ENCODE assay signal across 8 cellular contexts in genomic region chr6:71248306-71248705, GRCh38. TPM values are rescaled to one million over a fixed set of nuclear protein-coding genes. Genes with fewer than 3 reads are reported as not detected.
A peak's percentile ranks its signal among the peaks of the same experiment; 100 is the strongest.
DNase-seq lines count a peak whose midpoint lies in the region; ATAC-seq, FAIRE-seq and TF ChIP-seq lines count a peak whose summit lies in the region.

No MANE protein-coding gene starts in this region.

- H3K14ac ChIP-seq in trophoblast cell (ENCODE audit: low read length) = no peak overlapping the region

- peak; percentile 77 for ATAC-seq in HG02642 (IDR thresholded peaks at IDR 0.05; ENCODE audit: poor library complexity, unreplicated experiment)

- H3K79me2 ChIP-seq in trophoblast cell (ENCODE audit: control insufficient read depth, insufficient read depth, low read length, poor library complexity) = no peaks in the 10 kb centered on the region

- no peak overlapping the region for H2AK5ac ChIP-seq in trophoblast cell (ENCODE audit: low read length)

- no peak overlapping the region for H4K8ac ChIP-seq in trophoblast cell (ENCODE audit: low read depth, low read length)

- in situ Hi-C loops in GM13977 (cut with MboI; ENCODE audit: low pct_unique_long_range_greater_than_20kb, low sequenced_read_pairs, unreplicated experiment) = no loop called here

- no peak overlapping the region for H3K18ac ChIP-seq in trophoblast cell (ENCODE audit: low read length)

- no peak overlapping the region for H4K12ac ChIP-seq in trophoblast cell (ENCODE audit: low read depth, low read length)

- H3K4me2 ChIP-seq in trophoblast cell (ENCODE audit: low read length) = peak overlapping the region; percentile 18

- DNase-seq in GM12892 (ENCODE audit: insufficient read length) (no peak), NCI-H226 (peak; percentile 84), epithelial cell of prostate (ENCODE audit: low read depth, low spot score) (no peak), trophoblast cell (peak; percentile 4 to 48), GM13977 (ENCODE audit: low spot score) (no peak), NCI-H2029 treated with DMSO at 0.1 percent for 48 hours (lab: John Stamatoyannopoulos, UW) (no peak)
- no peak for DNase-seq in activated effector memory CD4-positive, alpha-beta T cell treated with Interleukin-2 at 50 U/mL for 16 hours

- peaks cover 3% of the 10 kb centered on the region for H3K9me3 ChIP-seq in trophoblast cell (ENCODE audit: insufficient read depth, low read depth, low read length)

- no peak overlapping the region for H3K9ac ChIP-seq in trophoblast cell (ENCODE audit: low read length)

- no peak for TF ChIP-seq CTCF in GM13977 (IDR thresholded peaks at IDR 0.05; ENCODE audit: extremely low read depth, insufficient read depth, missing control alignments)

- H2BK120ac ChIP-seq in trophoblast cell (ENCODE audit: insufficient read depth, low read length, poor library complexity) = no peak overlapping the region

- H3K4me1 ChIP-seq in trophoblast cell (ENCODE audit: control insufficient read depth in 1 of 2, insufficient read depth in 2 of 2, low read length in 2 of 2) = peaks cover 0 to 5% of the 10 kb centered on the region in 2 experiments

- peak overlapping the region; percentile 54 for H3K27ac ChIP-seq in epithelial cell of prostate
- H3K27ac ChIP-seq in trophoblast cell (ENCODE audit: low read depth, low read length) = peak overlapping the region; percentile 31

- peak; percentile 53 for FAIRE-seq in GM12892 (lab: Jason Lieb, UNC)

- peaks cover 0 to 2% of the 10 kb centered on the region in 2 experiments for H3K36me3 ChIP-seq in trophoblast cell (ENCODE audit: control insufficient read depth in 1 of 2, insufficient read depth in 2 of 2, low read length in 2 of 2)

- no peak overlapping the region for H3K23ac ChIP-seq in trophoblast cell (ENCODE audit: low read length)

- no peak overlapping the region for H4K91ac ChIP-seq in trophoblast cell (ENCODE audit: low read depth, low read length)

- H3K27me3 ChIP-seq in trophoblast cell (ENCODE audit: insufficient read depth, low read length) = no peaks in the 10 kb centered on the region

- no peak overlapping the region for H2BK12ac ChIP-seq in trophoblast cell (ENCODE audit: low read length)

- no peak overlapping the region for H2AFZ ChIP-seq in trophoblast cell (ENCODE audit: insufficient read depth, low read length, poor library complexity)

- no peak overlapping the region for H3K4ac ChIP-seq in trophoblast cell (ENCODE audit: low read depth, low read length)

- no peak overlapping the region for H2BK5ac ChIP-seq in trophoblast cell (ENCODE audit: low read depth, low read length, poor library complexity)

- H3K4me3 ChIP-seq in trophoblast cell (ENCODE audit: low read depth, low read length) = no peak overlapping the region

- TF ChIP-seq POLR2A in GM12892 (IDR thresholded peaks at IDR 0.05; ENCODE audit: low read depth, low read length) = no peak

- peaks cover 7% of the 10 kb centered on the region for H3K79me1 ChIP-seq in trophoblast cell (ENCODE audit: low read length)

RNA-seq across cellular contexts. Expression of gene OGFRL1, which starts 40.3 kb away (rescaled TPM):
- 1.8 TPM for polyA plus RNA-seq in GM12892 (2012; ENCODE audit: missing spikeins)
- 8.9 TPM in 2 replicates for polyA plus RNA-seq in trophoblast cell (2013)

Comparison
In these comparisons a context has a peak if more than half of its experiments do, and no peak if none do; other contexts are left out.
1. DNase-seq: peak in NCI-H226 (single experiment) and trophoblast cell (2 of 2); none in GM12892 (single experiment), epithelial cell of prostate (single experiment), GM13977 (single experiment), activated effector memory CD4-positive, alpha-beta T cell treated with Interleukin-2 at 50 U/mL for 16 hours (single experiment) and NCI-H2029 treated with DMSO at 0.1 percent for 48 hours (single experiment).